ENCODE assay signal across 21 cellular contexts in the genomic region with DNA sequence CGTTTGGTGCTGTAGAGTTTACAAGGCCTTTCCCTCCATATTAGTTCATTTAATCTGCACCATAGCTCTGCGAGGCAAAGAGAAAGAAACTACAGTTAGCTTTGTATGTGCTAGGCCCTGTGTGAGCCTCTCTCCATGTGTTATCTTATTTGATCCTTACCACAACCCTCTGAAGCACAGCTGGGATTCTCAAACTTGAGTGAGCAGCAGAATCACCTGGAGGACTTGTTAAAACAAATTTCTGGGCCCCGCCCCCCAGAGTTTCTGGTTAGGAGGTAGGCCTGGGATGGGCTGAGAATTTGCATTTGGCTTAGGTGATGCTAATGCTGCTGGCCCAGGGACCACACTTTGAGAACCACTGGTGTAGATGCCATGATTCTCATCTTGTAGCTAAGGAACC. TPM values are rescaled to one million over a fixed set of nuclear protein-coding genes. Genes with fewer than 3 reads are reported as not detected.
A peak's percentile ranks its signal among the peaks of the same experiment; 100 is the strongest.
DNase-seq lines count a peak whose midpoint lies in the region; ATAC-seq and TF ChIP-seq lines count a peak whose summit lies in the region.
"Had no signal": no experiment of that assay in that cellular context is flagged by ENCODE, and none has a peak within 500 bp of the region (broad histone marks: within the 10 kb centered on the region; RNA-seq: fewer than 3 reads in every experiment).

No MANE protein-coding gene starts in this region.

- H4K20me1 ChIP-seq in Loucy (ENCODE audit: insufficient read depth, low read length, poor library complexity, severe bottlenecking): no peaks in the 10 kb centered on the region

- no peaks in the 10 kb centered on the region for H3K9me2 ChIP-seq in Loucy (replicated peaks; ENCODE audit: low read depth, low read length)

- peak overlapping the region in 3 of 4 donors; percentile 85 to 93 (median 90) for H3K27ac ChIP-seq in body of pancreas
- peak overlapping the region; percentile 13 for H3K27ac ChIP-seq in lower lobe of right lung
- H3K27ac ChIP-seq in transverse colon: peak overlapping the region; percentile 42 to 76 (median 64)
- H3K27ac ChIP-seq: right atrium auricular region had no signal

- no peak for DNase-seq in body of pancreas
- no peak for DNase-seq in lower lobe of right lung
- no peak for DNase-seq in transverse colon
- no peak for DNase-seq in EL
- DNase-seq in OCI-M1 (lab: John Stamatoyannopoulos, UW): no peak
- DNase-seq: activated CD4-positive, alpha-beta T cell treated with anti-CD3 and anti-CD28 coated beads, Interleukin-2, amount 10 ng/mL, durations not matched to agents 24 days and 14 days; activated T-cell treated with anti-CD3 and anti-CD28 coated beads, Interleukin-2, amount 50 U/mL, for 72 hours; anterior cingulate cortex; CD4-positive, alpha-beta T cell; DMS153; GDM1; naive thymus-derived CD4-positive, alpha-beta T cell; NCI-H1105 treated with DMSO at 0.1 percent for 48 hours; NCI-H2081; NCI-H510A; pancreas; T-helper 17 cell had no signal

- 88 to 96% methylated on average over 3 of the region's 3 CpGs for WGBS in body of pancreas, 2 donors
- 64 to 84% methylated on average over 2 to 3 of the region's 3 CpGs for WGBS in transverse colon (ENCODE audit: low coverage in 1 of 2), 2 donors

- no peaks in the 10 kb centered on the region for H3K79me2 ChIP-seq in Loucy (ENCODE audit: insufficient read depth, low read length)

- no peaks in the 10 kb centered on the region for H3K9me3 ChIP-seq in Loucy (ENCODE audit: insufficient read depth, low read depth, low read length)
- H3K9me3 ChIP-seq in body of pancreas: no peaks in the 10 kb centered on the region
- no peaks in the 10 kb centered on the region for H3K9me3 ChIP-seq in lower lobe of right lung
- no peaks in the 10 kb centered on the region for H3K9me3 ChIP-seq in transverse colon
- H3K9me3 ChIP-seq: esophagus muscularis mucosa, pancreas, right atrium auricular region had no signal

- TF ChIP-seq CTCF in Loucy (conservative IDR thresholded peaks at IDR 0.05; ENCODE audit: low read length): no peak
- no peak for TF ChIP-seq CTCF in body of pancreas (IDR thresholded peaks at IDR 0.05)
- TF ChIP-seq CTCF in lower lobe of right lung (IDR thresholded peaks at IDR 0.05): no peak
- TF ChIP-seq CTCF in transverse colon (IDR thresholded peaks at IDR 0.05): no peak

- TF ChIP-seq POLR2A in body of pancreas (IDR thresholded peaks at IDR 0.05) (no peak), transverse colon (IDR thresholded peaks at IDR 0.05) (no peak)

- H3K36me3 ChIP-seq in Loucy (ENCODE audit: insufficient read depth, low read length): no peaks in the 10 kb centered on the region
- H3K36me3 ChIP-seq in body of pancreas (replicated peaks in 1 of 2; ENCODE audit: insufficient read depth in 1 of 2, low read depth in 2 of 2): no peaks in the 10 kb centered on the region
- H3K36me3 ChIP-seq in lower lobe of right lung: no peaks in the 10 kb centered on the region
- no peaks in the 10 kb centered on the region for H3K36me3 ChIP-seq in transverse colon
- H3K36me3 ChIP-seq: esophagus muscularis mucosa, pancreas, right atrium auricular region had no signal

- in situ Hi-C loops in transverse colon (cut with MboI; ENCODE audit: low pct_ligation_motif_present in 1 of 4, low pct_unique_long_range_greater_than_20kb in 1 of 4, low sequenced_read_pairs in 3 of 4): no loop called here

- H3K4me3 ChIP-seq in Loucy (ENCODE audit: low read length, poor library complexity, severe bottlenecking) (no peak overlapping the region), body of pancreas (no peak overlapping the region), lower lobe of right lung (no peak overlapping the region), transverse colon (no peak overlapping the region)
- H3K4me3 ChIP-seq: esophagus muscularis mucosa, pancreas, right atrium auricular region had no signal

- no peak overlapping the region for H3K9ac ChIP-seq in Loucy (ENCODE audit: low read depth, low read length, poor library complexity, severe bottlenecking)

- intact Hi-C loops in body of pancreas (cut with DNase I) (no loop called here), lower lobe of right lung (cut with DNase I) (no loop called here), transverse colon (cut with DNase I; ENCODE audit: low total_unique reads) (no loop called here)

- H3K27me3 ChIP-seq in Loucy (ENCODE audit: insufficient read depth, low read length, poor library complexity, severe bottlenecking) (no peaks in the 10 kb centered on the region), body of pancreas (no peaks in the 10 kb centered on the region), lower lobe of right lung (ENCODE audit: low read depth) (no peaks in the 10 kb centered on the region), transverse colon (no peaks in the 10 kb centered on the region)
- H3K27me3 ChIP-seq: esophagus muscularis mucosa, pancreas, right atrium auricular region had no signal

- peaks cover 10% of the 10 kb centered on the region for H3K4me1 ChIP-seq in Loucy (ENCODE audit: insufficient read depth, low read length, poor library complexity, severe bottlenecking)
- peaks cover 65% of the 10 kb centered on the region for H3K4me1 ChIP-seq in body of pancreas
- peaks cover 12% of the 10 kb centered on the region for H3K4me1 ChIP-seq in lower lobe of right lung
- H3K4me1 ChIP-seq in transverse colon: peaks cover 0 to 49% (median 33%) of the 10 kb centered on the region in 4 donors

- no peaks in the 10 kb centered on the region for H3F3A ChIP-seq in Loucy (ENCODE audit: low read depth)

- TF ChIP-seq EP300 in transverse colon (IDR thresholded peaks at IDR 0.05; ENCODE audit: low read depth): no peak

- no peak overlapping the region for H3K4me2 ChIP-seq in Loucy (ENCODE audit: low read depth, low read length, poor library complexity, severe bottlenecking)

- H2AFZ ChIP-seq in Loucy (ENCODE audit: low read length): peak overlapping the region; percentile 66

- ATAC-seq in body of pancreas (no peak), lower lobe of right lung (no peak), GM21576 (IDR thresholded peaks at IDR 0.05; ENCODE audit: unreplicated experiment) (no peak)
- ATAC-seq: activated T-cell treated with anti-CD3 and anti-CD28 coated beads, Interleukin-2, amount 50 U/mL, for 72 hours; naive thymus-derived CD4-positive, alpha-beta T cell; pancreas; T-helper 17 cell had no signal

RNA-seq across cellular contexts. Expression of a gene that starts 12.3 kb away (rescaled TPM):
- 10 to 100 TPM; 16.1 to 25.7 TPM for total RNA-seq in body of pancreas
- 4.9 TPM for total RNA-seq in lower lobe of right lung
- 100 to 1,000 TPM; 121 to 392 (median 329) TPM for total RNA-seq in transverse colon
- total RNA-seq: CD4-positive, alpha-beta T cell; T-helper 17 cell had no signal

Comparison
In these comparisons a context has a peak if more than half of its experiments do, and no peak if none do; other contexts are left out.
1. H3K27ac ChIP-seq: peak in every context shown above with its lines; median percentile 90 in body of pancreas; 64 in transverse colon; 13 in lower lobe of right lung.
2. RNA of a gene that starts 12.3 kb away (total RNA-seq): 121 to 392 TPM in transverse colon; 16.1 to 25.7 TPM in body of pancreas and 4.9 TPM in lower lobe of right lung (single experiment); every median in the first group is over 4 times any median in the second.